18 cellular contexts compared by ENCODE assay signal in genomic region chr16:81408409-81408950, GRCh38. TPM values are rescaled to one million over a fixed set of nuclear protein-coding genes. Genes with fewer than 3 reads are reported as not detected.
DNase-seq lines count a peak whose midpoint lies in the region; ATAC-seq and TF ChIP-seq lines count a peak whose summit lies in the region.
"Had no signal": no experiment of that assay in that cellular context is flagged by ENCODE, and none has a peak within 500 bp of the region (broad histone marks: within the 10 kb centered on the region; RNA-seq: fewer than 3 reads in every experiment).

No MANE protein-coding gene starts in this region.

- no peaks in the 10 kb centered on the region for H3K9me2 ChIP-seq in PC-3 (replicated peaks; ENCODE audit: low read length)

- no peak overlapping the region for H2AFZ ChIP-seq in PC-3 (ENCODE audit: low read length)

- H3F3A ChIP-seq in PC-3 (ENCODE audit: low read length, unreplicated experiment) = no peaks in the 10 kb centered on the region

- POLR2A ChIA-PET in PC-3 (lab: Charles Lee; ENCODE audit: unreplicated experiment) = no interaction called here

- H3K36me3 Mint-ChIP-seq in Calu3 (ENCODE audit: insufficient read depth, unreplicated experiment) (peaks cover 10% of the 10 kb centered on the region), endothelial cell (ENCODE audit: low read depth, unreplicated experiment) (no peaks in the 10 kb centered on the region)
- H3K36me3 Mint-ChIP-seq in stimulated activated memory B cell treated with anti-CD40 and anti-IgM and Interleukin-4, amounts not matched to agents 10 μg/mL and 1 μg/mL and 100 μg/mL, for 72 hours = no peaks in the 10 kb centered on the region

- no peaks in the 10 kb centered on the region for H3K9me3 ChIP-seq in PC-3 (ENCODE audit: low read length)
- H3K9me3 ChIP-seq: BE2C, SJSA1 had no signal

- H3K9me3 Mint-ChIP-seq in Calu3 (ENCODE audit: low read depth, unreplicated experiment) = no peaks in the 10 kb centered on the region
- H3K9me3 Mint-ChIP-seq in stimulated activated memory B cell treated with anti-CD40 and anti-IgM and Interleukin-4, amounts not matched to agents 10 μg/mL and 1 μg/mL and 100 μg/mL, for 72 hours = no peaks in the 10 kb centered on the region
- no peaks in the 10 kb centered on the region for H3K9me3 Mint-ChIP-seq in endothelial cell (ENCODE audit: unreplicated experiment)
- H3K9me3 Mint-ChIP-seq: IgD-negative memory B cell had no signal

- ATAC-seq in PC-3 (no peak), foreskin keratinocyte (no peak), HG03097 (IDR thresholded peaks at IDR 0.05; ENCODE audit: low FRiP score, unreplicated experiment) (no peak)
- ATAC-seq in stimulated activated memory B cell treated with anti-CD40 and anti-IgM and Interleukin-4, amounts not matched to agents 10 μg/mL and 1 μg/mL and 100 μg/mL, for 72 hours = no peak

- H3K27me3 ChIP-seq in PC-3 (ENCODE audit: low read length) = no peaks in the 10 kb centered on the region
- no peaks in the 10 kb centered on the region for H3K27me3 ChIP-seq in foreskin keratinocyte
- H3K27me3 ChIP-seq: BE2C, SJSA1 had no signal

- H3K9ac ChIP-seq in PC-3 (ENCODE audit: low read length) = 0 out of 2 replicates have a peak overlapping the region, but pooled peaks have one; percentile 91

- CTCF ChIA-PET in Calu3 (lab: Charles Lee) = no interaction called here
- CTCF ChIA-PET in PC-3 (lab: Charles Lee) = no interaction called here

- H3K4me1 Mint-ChIP-seq in Calu3 (ENCODE audit: low read depth, unreplicated experiment) = peaks cover 45% of the 10 kb centered on the region
- H3K4me1 Mint-ChIP-seq in stimulated activated memory B cell treated with anti-CD40 and anti-IgM and Interleukin-4, amounts not matched to agents 10 μg/mL and 1 μg/mL and 100 μg/mL, for 72 hours = peaks cover 24% of the 10 kb centered on the region
- H3K4me1 Mint-ChIP-seq in endothelial cell (ENCODE audit: unreplicated experiment) = no peaks in the 10 kb centered on the region

- 0 out of 2 replicates have a peak, but pooled peaks cover 4% of the 10 kb centered on the region for H3K79me2 ChIP-seq in PC-3 (ENCODE audit: low read length)

- H3K27ac Mint-ChIP-seq in Calu3 (ENCODE audit: unreplicated experiment) (peak overlapping the region; percentile 53), endothelial cell (ENCODE audit: unreplicated experiment) (no peak overlapping the region)
- peak overlapping the region; percentile 62 for H3K27ac Mint-ChIP-seq in stimulated activated memory B cell treated with anti-CD40 and anti-IgM and Interleukin-4, amounts not matched to agents 10 μg/mL and 1 μg/mL and 100 μg/mL, for 72 hours
- H3K27ac Mint-ChIP-seq: IgD-negative memory B cell had no signal

- DNase-seq in Calu3 = no peak
- no peak for DNase-seq in PC-3
- DNase-seq in foreskin keratinocyte = no peak
- no peak for DNase-seq in superior temporal gyrus (ENCODE audit: extremely low spot score)
- DNase-seq in endothelial cell (ENCODE audit: low spot score) = no peak
- DNase-seq: BE2C, GOT3, Karpas-422, MV-4-11, NCI-H1105 treated with DMSO at 0.1 percent for 48 hours, NCI-H1694, NCI-H2081, NCI-H345, NCI-H774 had no signal

- H4K20me1 ChIP-seq in PC-3 (ENCODE audit: low read length) = no peaks in the 10 kb centered on the region

- TF ChIP-seq CTCF in Calu3 (IDR thresholded peaks at IDR 0.05; ENCODE audit: unreplicated experiment) = no peak
- no peak for TF ChIP-seq CTCF in PC-3 (conservative IDR thresholded peaks at IDR 0.05; ENCODE audit: low read depth, low read length)
- no peak for TF ChIP-seq CTCF in foreskin keratinocyte (conservative IDR thresholded peaks at IDR 0.05)
- TF ChIP-seq CTCF in endothelial cell (IDR thresholded peaks at IDR 0.05; ENCODE audit: unreplicated experiment) = no peak

- intact Hi-C loops in Calu3 (cut with micrococcal nuclease; ENCODE audit: unreplicated experiment) = loop anchor here (5.0 to 10.0 kb wide), 2 partner anchors 174 to 226 kb away; no protein-coding TSS in a partner anchor
- intact Hi-C loops in PC-3 (cut with micrococcal nuclease) = loop anchor here (5.0 kb wide), 2 partner anchors 84 to 174 kb away; no protein-coding TSS in a partner anchor

- no peaks in the 10 kb centered on the region for H3K27me3 Mint-ChIP-seq in Calu3 (ENCODE audit: unreplicated experiment)
- peaks cover 22% of the 10 kb centered on the region for H3K27me3 Mint-ChIP-seq in stimulated activated memory B cell treated with anti-CD40 and anti-IgM and Interleukin-4, amounts not matched to agents 10 μg/mL and 1 μg/mL and 100 μg/mL, for 72 hours
- peaks cover 6% of the 10 kb centered on the region for H3K27me3 Mint-ChIP-seq in endothelial cell (ENCODE audit: unreplicated experiment)

- no peak overlapping the region for H3K4me3 Mint-ChIP-seq in Calu3 (ENCODE audit: low read depth, unreplicated experiment)
- H3K4me3 Mint-ChIP-seq in stimulated activated memory B cell treated with anti-CD40 and anti-IgM and Interleukin-4, amounts not matched to agents 10 μg/mL and 1 μg/mL and 100 μg/mL, for 72 hours = no peak overlapping the region
- no peak overlapping the region for H3K4me3 Mint-ChIP-seq in endothelial cell (ENCODE audit: unreplicated experiment)
- H3K4me3 Mint-ChIP-seq: IgD-negative memory B cell had no signal

- H3K4me3 ChIP-seq in PC-3 (ENCODE audit: low read length) = no peak overlapping the region
- H3K4me3 ChIP-seq: SJSA1 had no signal

- no peak overlapping the region for H3K4me2 ChIP-seq in PC-3 (ENCODE audit: low read length)

- BruUV-seq in Calu3 (replicated peaks; lab: Mats Ljungman, UMichigan) = no TSS peak
- BruUV-seq in PC-3 (replicated peaks; lab: Mats Ljungman, UMichigan) = no TSS peak

- H3K27ac ChIP-seq in PC-3 (ENCODE audit: low read length) (peak overlapping the region; percentile 100), foreskin keratinocyte (peak overlapping the region; percentile 95)
- H3K27ac ChIP-seq: SJSA1 had no signal

- H3K4me1 ChIP-seq in PC-3 (ENCODE audit: insufficient read depth, low read length) (peaks cover 34% of the 10 kb centered on the region), foreskin keratinocyte (peaks cover 26% of the 10 kb centered on the region)
- H3K4me1 ChIP-seq: BE2C had no signal

- H3K36me3 ChIP-seq in PC-3 (ENCODE audit: low read depth, low read length) = no peaks in the 10 kb centered on the region
- H3K36me3 ChIP-seq: BE2C, SJSA1 had no signal

RNA-seq across cellular contexts. Expression of gene CMIP, which starts 36.1 kb away (rescaled TPM):
- total RNA-seq in Calu3 (2022) (79.9 and 82.7 TPM in 2 replicates), PC-3 (2014; rRNA removed) (25.7 and 43.7 TPM in 2 replicates), foreskin keratinocyte (28.0 and 28.9 TPM in 2 replicates), endothelial cell (ENCODE audit: unreplicated experiment) (98.9 TPM)
- polyA plus RNA-seq in foreskin keratinocyte = 12.9 and 15.3 TPM in 2 replicates
